ENCODE assay signal across 8 cellular contexts in the genomic region with DNA sequence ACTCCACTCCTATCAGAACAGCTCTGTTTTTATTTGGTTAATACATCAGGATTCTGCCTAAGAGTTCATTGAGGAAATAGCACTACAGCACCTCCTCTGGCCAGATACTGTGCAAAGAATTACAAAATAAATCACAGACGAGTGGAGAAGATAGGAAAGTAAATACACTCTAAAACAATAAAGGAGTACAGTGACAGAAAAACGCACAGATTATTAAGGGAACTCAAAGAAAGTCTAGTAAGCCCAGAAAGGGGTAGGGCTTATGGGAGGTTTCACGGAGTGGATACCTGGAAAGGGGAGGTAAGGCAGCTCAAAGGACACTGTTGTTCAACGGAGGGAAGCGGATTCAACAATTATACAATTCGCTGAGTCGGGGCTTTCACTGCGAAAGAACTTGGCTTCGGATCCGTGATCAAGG. TPM values are rescaled to one million over a fixed set of nuclear protein-coding genes. Genes with fewer than 3 reads are reported as not detected.
DNase-seq lines count a peak whose midpoint lies in the region; ATAC-seq and TF ChIP-seq lines count a peak whose summit lies in the region.

No MANE protein-coding gene starts in this region.

- H3K27me3 ChIP-seq in OCI-LY3 (ENCODE audit: low read depth, low read length) = 0 out of 2 replicates have a peak, but pooled peaks cover 5% of the 10 kb centered on the region
- no peaks in the 10 kb centered on the region for H3K27me3 ChIP-seq in left lung
- no peaks in the 10 kb centered on the region for H3K27me3 ChIP-seq in testis

- H3K4me2 ChIP-seq in OCI-LY3 (ENCODE audit: low read length) = peak overlapping the region; percentile 85

- H3K36me3 ChIP-seq in OCI-LY3 (replicated peaks; ENCODE audit: low read depth, low read length) (no peaks in the 10 kb centered on the region), left lung (no peaks in the 10 kb centered on the region), testis (ENCODE audit: low read depth, missing control alignments) (no peaks in the 10 kb centered on the region)

- peaks cover 47% of the 10 kb centered on the region for H3K4me1 Mint-ChIP-seq in activated naive CD4-positive, alpha-beta T cell treated with anti-CD3 and anti-CD28 coated beads, Interleukin-2, amount 50 U/mL, for 24 hours

- TF ChIP-seq POLR2A in testis (IDR thresholded peaks at IDR 0.05) = no peak

- 1 to 2% methylated on average over 10 of the region's 10 CpGs for WGBS in testis, 2 donors

- peak overlapping the region; percentile 79 for H3K4me3 ChIP-seq in OCI-LY3 (ENCODE audit: low read length)
- peak overlapping the region; percentile 58 to 61 for H3K4me3 ChIP-seq in left lung
- H3K4me3 ChIP-seq in testis = peak overlapping the region; percentile 76 to 88

- peaks cover 16% of the 10 kb centered on the region for H3K36me3 Mint-ChIP-seq in activated naive CD4-positive, alpha-beta T cell treated with anti-CD3 and anti-CD28 coated beads, Interleukin-2, amount 50 U/mL, for 24 hours

- no peaks in the 10 kb centered on the region for H4K20me1 ChIP-seq in OCI-LY3 (ENCODE audit: insufficient read depth, low read length)

- peak overlapping the region; percentile 70 for H3K9ac ChIP-seq in OCI-LY3 (ENCODE audit: low read length)

- H3K4me3 Mint-ChIP-seq in activated naive CD4-positive, alpha-beta T cell treated with anti-CD3 and anti-CD28 coated beads, Interleukin-2, amount 50 U/mL, for 24 hours = peak overlapping the region; percentile 90

- H3K79me2 ChIP-seq in OCI-LY3 (ENCODE audit: low read length) = peaks cover 6% of the 10 kb centered on the region; the same call in 1 of the 2 replicates

- peak overlapping the region; percentile 93 for H2AFZ ChIP-seq in OCI-LY3 (ENCODE audit: low read depth, low read length)

- TF ChIP-seq CTCF in OCI-LY3 (IDR thresholded peaks at IDR 0.05; ENCODE audit: low read depth, low read length) (peak; percentile 67), left lung (IDR thresholded peaks at IDR 0.05) (peak in 1 of 2 donors; percentile 38), testis (IDR thresholded peaks at IDR 0.05) (peak in 1 of 3 experiments; percentile 27), omental fat pad (IDR thresholded peaks at IDR 0.05) (no peak)

- ATAC-seq in HG02973 (IDR thresholded peaks at IDR 0.05; ENCODE audit: unreplicated experiment) = peak; percentile 27
- ATAC-seq in left lung = peak; percentile 59
- no peak for ATAC-seq in omental fat pad (ENCODE audit: low FRiP score)

- peaks cover 1% of the 10 kb centered on the region for H3K27me3 Mint-ChIP-seq in activated naive CD4-positive, alpha-beta T cell treated with anti-CD3 and anti-CD28 coated beads, Interleukin-2, amount 50 U/mL, for 24 hours

- DNase-seq in activated naive CD4-positive, alpha-beta T cell treated with anti-CD3 and anti-CD28 coated beads, Interleukin-2, amount 50 U/mL, for 16 hours = no peak
- DNase-seq in cerebellum (ENCODE audit: low spot score) = peak; percentile 61
- DNase-seq in left lung = no peak
- DNase-seq in testis = no peak
- DNase-seq in omental fat pad (ENCODE audit: low spot score) = no peak

- no peaks in the 10 kb centered on the region for H3K9me3 Mint-ChIP-seq in activated naive CD4-positive, alpha-beta T cell treated with anti-CD3 and anti-CD28 coated beads, Interleukin-2, amount 50 U/mL, for 24 hours

- H3K27ac ChIP-seq in OCI-LY3 (ENCODE audit: low read length) = peak overlapping the region; percentile 34
- H3K27ac ChIP-seq in left lung = peak overlapping the region; percentile 95 to 98
- H3K27ac ChIP-seq in testis = peak overlapping the region; percentile 96 to 98

- H3K4me1 ChIP-seq in OCI-LY3 (ENCODE audit: low read length) (peaks cover 10% of the 10 kb centered on the region; the same call in 1 of the 2 replicates), left lung (peaks cover 7 to 36% of the 10 kb centered on the region in 2 donors), testis (peaks cover 5% of the 10 kb centered on the region)

- H3K9me3 ChIP-seq in OCI-LY3 (ENCODE audit: insufficient read depth, low read length) (no peaks in the 10 kb centered on the region), left lung (no peaks in the 10 kb centered on the region), testis (no peaks in the 10 kb centered on the region)

- H3K27ac Mint-ChIP-seq in activated naive CD4-positive, alpha-beta T cell treated with anti-CD3 and anti-CD28 coated beads, Interleukin-2, amount 50 U/mL, for 24 hours = peak overlapping the region; percentile 43

- intact Hi-C loops in left lung (cut with DNase I) (no loop called here), testis (cut with DNase I; ENCODE audit: low total_unique reads) (no loop called here)

RNA-seq across cellular contexts. Expression of a gene that starts 5.5 kb away (rescaled TPM):
- total RNA-seq in cerebellum (not detected), left lung (not detected), testis (not detected), omental fat pad (not detected)
- polyA plus RNA-seq in testis (ENCODE audit: insufficient read depth, low read depth, low replicate concordance) = 0.66 TPM

RNA-seq across cellular contexts. Expression of a gene that starts 14.1 kb away (rescaled TPM):
- 7.8 TPM for total RNA-seq in cerebellum
- under 1 TPM; 0.58 to 0.73 TPM for total RNA-seq in left lung
- total RNA-seq in testis = 1 to 10 TPM; 6.9 to 8.0 TPM
- polyA plus RNA-seq in testis (ENCODE audit: insufficient read depth, low read depth, low replicate concordance) = 7.8 TPM
- under 1 TPM; 0.24 to 0.63 (median 0.42) TPM for total RNA-seq in omental fat pad

RNA-seq across cellular contexts. Expression of a gene that starts 40.2 kb away (rescaled TPM):
- total RNA-seq in cerebellum = 24.2 TPM
- 10 to 100 TPM; 26.8 to 30.4 TPM for total RNA-seq in left lung
- total RNA-seq in testis = 10 to 100 TPM; 34.7 to 55.4 TPM
- 46.8 TPM for polyA plus RNA-seq in testis (ENCODE audit: insufficient read depth, low read depth, low replicate concordance)
- total RNA-seq in omental fat pad = 10 to 100 TPM; 13.7 to 32.0 (median 22.3) TPM

Comparison
In these comparisons a context has a peak if more than half of its experiments do, and no peak if none do; other contexts are left out.
1. H3K27ac ChIP-seq: peak in every context shown above with its lines; median percentile 97 in testis; 96 in left lung; 34 in OCI-LY3.